Comparison of ENCODE assay signal across 1 cellular context in the genomic region with DNA sequence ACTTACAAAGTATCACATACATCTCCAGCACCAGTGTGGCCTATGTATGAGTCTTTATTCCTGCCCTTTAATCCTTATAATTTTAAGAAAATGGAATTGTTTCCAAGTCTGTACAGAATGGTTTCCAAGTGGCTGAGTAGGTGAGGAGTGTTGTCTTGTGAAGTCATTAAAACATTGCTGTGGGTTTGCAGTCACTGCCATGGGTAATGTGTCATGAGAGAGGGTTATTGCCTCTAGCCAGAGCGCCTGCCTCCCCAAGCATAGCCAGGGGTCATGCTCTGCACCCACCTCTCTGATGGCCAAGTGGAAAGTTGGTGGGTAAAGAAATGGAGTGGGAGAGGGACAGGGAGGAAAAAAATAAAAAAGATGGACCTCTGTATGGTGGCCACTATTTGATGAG.
TF ChIP-seq lines count a peak whose summit lies in the region.

No MANE protein-coding gene starts in this region.

TF ChIP-seq in IMR-90, 13 proteins besides CTCF, POLR2A, EP300 and RAD21:
- TF ChIP-seq RFX5 (IDR thresholded peaks at IDR 0.05; ENCODE audit: low read depth, low read length) (no peak), CEBPB (IDR thresholded peaks at IDR 0.05; ENCODE audit: low read depth, low read length) (no peak), BHLHE40 (IDR thresholded peaks at IDR 0.05; ENCODE audit: low read depth, low read length) (no peak), FOS (IDR thresholded peaks at IDR 0.05; ENCODE audit: low read depth, low read length) (no peak), MXI1 (IDR thresholded peaks at IDR 0.05; ENCODE audit: borderline replicate concordance, low read depth, low read length) (no peak), NFE2L2 (IDR thresholded peaks at IDR 0.05; ENCODE audit: low read depth, low read length) (no peak), SMC3 (IDR thresholded peaks at IDR 0.05; ENCODE audit: low read depth, low read length) (no peak), MAFK (IDR thresholded peaks at IDR 0.05; ENCODE audit: low read depth, low read length) (no peak), CHD1 (IDR thresholded peaks at IDR 0.05; ENCODE audit: low read depth, low read length) (no peak), RCOR1 (IDR thresholded peaks at IDR 0.05; ENCODE audit: insufficient replicate concordance, low read length) (no peak), MAZ (IDR thresholded peaks at IDR 0.05; ENCODE audit: borderline replicate concordance, low read depth, low read length) (no peak)
- TF ChIP-seq, protein P1, sequence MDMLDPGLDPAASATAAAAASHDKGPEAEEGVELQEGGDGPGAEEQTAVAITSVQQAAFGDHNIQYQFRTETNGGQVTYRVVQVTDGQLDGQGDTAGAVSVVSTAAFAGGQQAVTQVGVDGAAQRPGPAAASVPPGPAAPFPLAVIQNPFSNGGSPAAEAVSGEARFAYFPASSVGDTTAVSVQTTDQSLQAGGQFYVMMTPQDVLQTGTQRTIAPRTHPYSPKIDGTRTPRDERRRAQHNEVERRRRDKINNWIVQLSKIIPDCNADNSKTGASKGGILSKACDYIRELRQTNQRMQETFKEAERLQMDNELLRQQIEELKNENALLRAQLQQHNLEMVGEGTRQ (IDR thresholded peaks at IDR 0.05; ENCODE audit: low read depth, low read length), result no peak
- TF ChIP-seq, protein P2, sequence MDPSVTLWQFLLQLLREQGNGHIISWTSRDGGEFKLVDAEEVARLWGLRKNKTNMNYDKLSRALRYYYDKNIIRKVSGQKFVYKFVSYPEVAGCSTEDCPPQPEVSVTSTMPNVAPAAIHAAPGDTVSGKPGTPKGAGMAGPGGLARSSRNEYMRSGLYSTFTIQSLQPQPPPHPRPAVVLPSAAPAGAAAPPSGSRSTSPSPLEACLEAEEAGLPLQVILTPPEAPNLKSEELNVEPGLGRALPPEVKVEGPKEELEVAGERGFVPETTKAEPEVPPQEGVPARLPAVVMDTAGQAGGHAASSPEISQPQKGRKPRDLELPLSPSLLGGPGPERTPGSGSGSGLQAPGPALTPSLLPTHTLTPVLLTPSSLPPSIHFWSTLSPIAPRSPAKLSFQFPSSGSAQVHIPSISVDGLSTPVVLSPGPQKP (IDR thresholded peaks at IDR 0.05; ENCODE audit: borderline replicate concordance, low read depth, low read length), result no peak
